8 cellular contexts compared by ENCODE assay signal in the genomic region with DNA sequence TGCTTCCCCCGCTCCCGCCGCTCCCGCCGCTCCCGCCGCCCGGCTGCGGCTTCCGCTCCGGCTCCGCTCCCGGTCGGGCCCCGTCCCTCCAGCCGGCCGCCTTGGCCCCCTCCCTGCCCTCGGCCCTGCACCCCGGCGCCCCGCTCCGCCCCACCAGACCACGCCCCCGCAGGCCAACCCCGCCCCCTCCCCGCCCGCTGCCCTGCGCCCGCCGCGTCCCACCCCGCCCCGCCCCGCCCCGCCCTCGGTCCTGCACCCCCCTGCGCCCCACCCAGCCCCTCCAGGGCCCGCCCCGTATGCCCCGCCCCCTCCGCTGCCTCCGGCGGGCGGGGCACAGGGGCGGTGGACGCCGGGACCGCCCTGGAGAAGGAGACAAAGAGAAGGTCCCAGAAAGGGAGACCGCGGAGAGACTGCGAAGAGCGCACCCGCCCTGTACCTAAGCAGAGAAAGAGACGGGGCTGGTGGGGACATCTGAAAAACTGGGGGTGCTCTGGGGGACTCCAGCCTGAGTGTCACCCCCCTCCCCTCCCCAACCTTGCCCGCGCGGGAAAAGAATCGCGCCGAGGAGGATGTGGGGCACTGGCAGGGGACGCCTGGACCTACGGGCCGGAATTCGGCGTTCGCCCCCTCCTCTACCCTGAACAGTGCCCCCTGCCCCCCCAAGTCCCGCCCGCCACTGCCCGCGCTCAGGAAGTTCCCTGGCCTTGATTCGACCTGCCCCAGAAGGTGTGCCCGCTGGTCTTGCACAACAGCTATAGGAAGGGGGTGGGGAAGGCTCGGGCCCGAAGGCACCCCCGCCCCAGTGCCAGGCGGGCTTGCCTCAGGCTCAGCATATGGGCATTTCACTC. TPM values are rescaled to one million over a fixed set of nuclear protein-coding genes. Genes with fewer than 3 reads are reported as not detected.
DNase-seq lines count a peak whose midpoint lies in the region; TF ChIP-seq lines count a peak whose summit lies in the region.

No MANE protein-coding gene starts in this region.

- H3K4me1 Mint-ChIP-seq in activated CD4-positive, alpha-beta T cell treated with anti-CD3 and anti-CD28 coated beads, Interleukin-2, amount 10 ng/mL, durations not matched to agents 7 days and 5 days, result peaks cover 47% of the 10 kb centered on the region

- no peaks in the 10 kb centered on the region for H3K36me3 ChIP-seq in HEK293 (ENCODE audit: control insufficient read depth in 2 of 2, insufficient read depth in 1 of 2, low read length in 2 of 2)

- H3K9me3 Mint-ChIP-seq in activated CD4-positive, alpha-beta T cell treated with anti-CD3 and anti-CD28 coated beads, Interleukin-2, amount 10 ng/mL, durations not matched to agents 7 days and 5 days, result no peaks in the 10 kb centered on the region

- H3K27ac ChIP-seq in HEK293 (ENCODE audit: extremely low read depth, low read depth, low read length) (peak overlapping the region; percentile 68; the same call in 1 of the 2 replicates), cingulate gyrus (ENCODE audit: low read depth, low read length) (peak overlapping the region; percentile 79)

- no peak for TF ChIP-seq CTCF in HEK293 (tag by site-specific recombination; IDR thresholded peaks at IDR 0.05)

- CTCF ChIA-PET in HEK293 (lab: Yijun Ruan, JAX), result interaction anchor here (0.7 to 1.4 kb wide), 5 partner anchors 16 to 879 kb away, joined by 3 to 7 read pairs (median 4); partner anchors contain the start of gene TOR2A
- CTCF ChIA-PET in activated CD4-positive, alpha-beta T cell treated with anti-CD3 and anti-CD28 coated beads, Interleukin-2, amount 10 ng/mL, durations not matched to agents 7 days and 5 days (lab: Charles Lee), result interaction anchor here (1.0 to 2.8 kb wide), 4 partner anchors 11 to 165 kb away, joined by 4 to 10 read pairs (median 6); partner anchors contain the start of gene TOR2A

- POLR2A ChIA-PET in HEK293 (lab: Yijun Ruan, JAX), result interaction anchor here (0.5 to 1.6 kb wide), 4 partner anchors 10 to 655 kb away, joined by 3 to 5 read pairs (median 4); partner anchors contain the start of genes NAIF1, RALGPS1 and ZNF79
- POLR2A ChIA-PET in activated CD4-positive, alpha-beta T cell treated with anti-CD3 and anti-CD28 coated beads, Interleukin-2, amount 10 ng/mL, durations not matched to agents 7 days and 5 days (lab: Charles Lee), result interaction anchor here (1.3 kb wide), 1 partner anchor 10 kb away, joined by 3 read pairs; no protein-coding TSS in a partner anchor

- no peaks in the 10 kb centered on the region for H3K27me3 Mint-ChIP-seq in activated CD4-positive, alpha-beta T cell treated with anti-CD3 and anti-CD28 coated beads, Interleukin-2, amount 10 ng/mL, durations not matched to agents 7 days and 5 days

- peaks cover 7% of the 10 kb centered on the region for H3K36me3 Mint-ChIP-seq in activated CD4-positive, alpha-beta T cell treated with anti-CD3 and anti-CD28 coated beads, Interleukin-2, amount 10 ng/mL, durations not matched to agents 7 days and 5 days (ENCODE audit: low read depth)

- H3K9me3 ChIP-seq in HEK293 (ENCODE audit: control insufficient read depth, insufficient read depth, low read depth, low read length), result no peaks in the 10 kb centered on the region

- H3K4me3 Mint-ChIP-seq in activated CD4-positive, alpha-beta T cell treated with anti-CD3 and anti-CD28 coated beads, Interleukin-2, amount 10 ng/mL, durations not matched to agents 7 days and 5 days, result peak overlapping the region; percentile 83

- peak; percentile 92 for DNase-seq in COLO668 (lab: John Stamatoyannopoulos, UW; ENCODE audit: unreplicated experiment)
- peak; percentile 21 for DNase-seq in NCI-H446 treated with DMSO at 0.1 percent for 48 hours (lab: John Stamatoyannopoulos, UW)
- DNase-seq in activated CD4-positive, alpha-beta T cell treated with anti-CD3 and anti-CD28 coated beads, Interleukin-2, amount 10 ng/mL, durations not matched to agents 7 days and 5 days, result peak; percentile 82
- peak; percentile 95 for DNase-seq in left kidney (ENCODE audit: low read depth, low spot score)
- peak; percentile 58 for DNase-seq in stimulated activated CD4-positive, alpha-beta T cell treated with anti-CD3 and anti-CD28 coated beads, Interleukin-2, amount 100 ng/mL, for 4 hours (ENCODE audit: low read depth)
- no peak for DNase-seq in pons (ENCODE audit: low spot score)

- peak overlapping the region; percentile 54 for H3K4me3 ChIP-seq in HEK293 (ENCODE audit: low read depth, low read length)

- H3K4me1 ChIP-seq in HEK293 (ENCODE audit: control insufficient read depth, insufficient read depth, low read length), result peaks cover 9% of the 10 kb centered on the region; the same call in 1 of the 2 replicates

- peak overlapping the region; percentile 91 for H3K27ac Mint-ChIP-seq in activated CD4-positive, alpha-beta T cell treated with anti-CD3 and anti-CD28 coated beads, Interleukin-2, amount 10 ng/mL, durations not matched to agents 7 days and 5 days

TF ChIP-seq in HEK293, 187 proteins besides CTCF, POLR2A, EP300 and RAD21 (continues in another document):
- no peak for TF ChIP-seq YY2 (tag by site-specific recombination; IDR thresholded peaks at IDR 0.05)
- no peak for TF ChIP-seq ZNF274 (IDR thresholded peaks at IDR 0.05; ENCODE audit: low read length)
- no peak for TF ChIP-seq ZNF274 (tag by site-specific recombination; IDR thresholded peaks at IDR 0.05; ENCODE audit: borderline replicate concordance)
- no peak for TF ChIP-seq ZNF610 (tag by site-specific recombination; IDR thresholded peaks at IDR 0.05; ENCODE audit: borderline replicate concordance)
- no peak for TF ChIP-seq ZSCAN5A (tag by site-specific recombination; IDR thresholded peaks at IDR 0.05)
- no peak for TF ChIP-seq ZNF585B (tag by site-specific recombination; IDR thresholded peaks at IDR 0.05)
- no peak for TF ChIP-seq PRDM1 (tag by site-specific recombination; IDR thresholded peaks at IDR 0.05)
- no peak for TF ChIP-seq ZBTB1 (tag by site-specific recombination; IDR thresholded peaks at IDR 0.05)
- no peak for TF ChIP-seq ZSCAN4 (tag by site-specific recombination; IDR thresholded peaks at IDR 0.05)
- TF ChIP-seq ZXDB (tag by site-specific recombination; IDR thresholded peaks at IDR 0.05), result no peak
- 0 out of 2 replicates have a peak, but pooled peaks have one; percentile 17 for TF ChIP-seq KLF10 (tag by site-specific recombination; IDR thresholded peaks at IDR 0.05)
- TF ChIP-seq ZNF239 (tag by site-specific recombination; IDR thresholded peaks at IDR 0.05), result no peak
- no peak for TF ChIP-seq SETDB1 (IDR thresholded peaks at IDR 0.05; ENCODE audit: insufficient read length, low read length)
- TF ChIP-seq GLIS2 (tag by site-specific recombination; IDR thresholded peaks at IDR 0.05), result peak; percentile 33; the same call in 1 of the 2 replicates
- TF ChIP-seq ZNF169 (tag by site-specific recombination; IDR thresholded peaks at IDR 0.05), result no peak
- TF ChIP-seq, protein P1, sequence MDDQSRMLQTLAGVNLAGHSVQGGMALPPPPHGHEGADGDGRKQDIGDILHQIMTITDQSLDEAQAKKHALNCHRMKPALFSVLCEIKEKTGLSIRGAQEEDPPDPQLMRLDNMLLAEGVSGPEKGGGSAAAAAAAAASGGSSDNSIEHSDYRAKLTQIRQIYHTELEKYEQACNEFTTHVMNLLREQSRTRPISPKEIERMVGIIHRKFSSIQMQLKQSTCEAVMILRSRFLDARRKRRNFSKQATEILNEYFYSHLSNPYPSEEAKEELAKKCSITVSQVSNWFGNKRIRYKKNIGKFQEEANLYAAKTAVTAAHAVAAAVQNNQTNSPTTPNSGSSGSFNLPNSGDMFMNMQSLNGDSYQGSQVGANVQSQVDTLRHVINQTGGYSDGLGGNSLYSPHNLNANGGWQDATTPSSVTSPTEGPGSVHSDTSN (CRISPR knock-in tag; IDR thresholded peaks at IDR 0.05), result no peak
- TF ChIP-seq EGR2 (tag by site-specific recombination; IDR thresholded peaks at IDR 0.05; ENCODE audit: low read depth), result no peak
- TF ChIP-seq ZSCAN18 (tag by site-specific recombination; IDR thresholded peaks at IDR 0.05), result no peak
- no peak for TF ChIP-seq ZIC2 (tag by site-specific recombination; IDR thresholded peaks at IDR 0.05)
- no peak for TF ChIP-seq ZNF501 (tag by site-specific recombination; IDR thresholded peaks at IDR 0.05)
- TF ChIP-seq OVOL3 (tag by site-specific recombination; IDR thresholded peaks at IDR 0.05), result no peak

RNA-seq across cellular contexts. Expression of gene STXBP1, which starts 42.9 kb away (rescaled TPM):
- 10 to 100 TPM; 12.1 to 17.7 TPM for total RNA-seq in activated CD4-positive, alpha-beta T cell treated with anti-CD3 and anti-CD28 coated beads, Interleukin-2, amount 10 ng/mL, durations not matched to agents 7 days and 5 days
